1 cellular context compared by ENCODE assay signal in genomic region chr19:38685666-38686529, GRCh38.
TF ChIP-seq lines count a peak whose summit lies in the region.

No MANE protein-coding gene starts in this region.

TF ChIP-seq in GM12878, 131 proteins besides CTCF, POLR2A, EP300 and RAD21 (continued from another document):
- TF ChIP-seq, protein P1, sequence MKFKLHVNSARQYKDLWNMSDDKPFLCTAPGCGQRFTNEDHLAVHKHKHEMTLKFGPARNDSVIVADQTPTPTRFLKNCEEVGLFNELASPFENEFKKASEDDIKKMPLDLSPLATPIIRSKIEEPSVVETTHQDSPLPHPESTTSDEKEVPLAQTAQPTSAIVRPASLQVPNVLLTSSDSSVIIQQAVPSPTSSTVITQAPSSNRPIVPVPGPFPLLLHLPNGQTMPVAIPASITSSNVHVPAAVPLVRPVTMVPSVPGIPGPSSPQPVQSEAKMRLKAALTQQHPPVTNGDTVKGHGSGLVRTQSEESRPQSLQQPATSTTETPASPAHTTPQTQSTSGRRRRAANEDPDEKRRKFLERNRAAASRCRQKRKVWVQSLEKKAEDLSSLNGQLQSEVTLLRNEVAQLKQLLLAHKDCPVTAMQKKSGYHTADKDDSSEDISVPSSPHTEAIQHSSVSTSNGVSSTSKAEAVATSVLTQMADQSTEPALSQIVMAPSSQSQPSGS (IDR thresholded peaks at IDR 0.05; ENCODE audit: low read length) = no peak
- TF ChIP-seq EED (IDR thresholded peaks at IDR 0.05; ENCODE audit: low read depth) (peak; percentile 46; the same call in 1 of the 2 replicates), NFYA (IDR thresholded peaks at IDR 0.05; ENCODE audit: borderline replicate concordance, low read depth, low read length) (no peak), TCF12 (IDR thresholded peaks at IDR 0.05; ENCODE audit: low read depth, low read length) (no peak), CREB1 (IDR thresholded peaks at IDR 0.05; ENCODE audit: low read depth) (peak; percentile 17; the same call in 1 of the 2 replicates), FOXM1 (IDR thresholded peaks at IDR 0.05; ENCODE audit: low read depth, low read length) (0 out of 2 replicates have a peak, but pooled peaks have one; percentile 9), KLF5 (IDR thresholded peaks at IDR 0.05; ENCODE audit: partially characterized antibody) (no peak), JUND (IDR thresholded peaks at IDR 0.05; ENCODE audit: low read depth, low read length) (no peak), SREBF2 (IDR thresholded peaks at IDR 0.05; ENCODE audit: low read length) (no peak), CHD2 (IDR thresholded peaks at IDR 0.05; ENCODE audit: borderline replicate concordance, low read depth, low read length) (no peak), IKZF2 (IDR thresholded peaks at IDR 0.05) (peak in 1 of 2 experiments; percentile 12; a peak in 1 of 4 replicates), STAT3 (IDR thresholded peaks at IDR 0.05; ENCODE audit: low read depth, low read length) (no peak), RBBP5 (conservative IDR thresholded peaks at IDR 0.05) (no peak), SREBF1 (IDR thresholded peaks at IDR 0.05; ENCODE audit: low read length) (no peak)
